In genomic region chr7:151057737-151057988, GRCh38 we compare ENCODE assay signal across 8 cellular contexts. TPM values are rescaled to one million over a fixed set of nuclear protein-coding genes. Genes with fewer than 3 reads are reported as not detected.
A peak's percentile ranks its signal among the peaks of the same experiment; 100 is the strongest.
DNase-seq lines count a peak whose midpoint lies in the region; ATAC-seq lines count a peak whose summit lies in the region.

CDK5 (minus strand) TSS chr7:151057897; CDS start chr7:151057848, 49 bp downstream.

- POLR2A ChIA-PET in activated CD4-positive, alpha-beta T cell treated with anti-CD3 and anti-CD28 coated beads, Interleukin-2, amount 10 ng/mL, durations not matched to agents 7 days and 5 days (lab: Charles Lee): no interaction called here

- no peaks in the 10 kb centered on the region for H3K9me3 Mint-ChIP-seq in activated CD4-positive, alpha-beta T cell treated with anti-CD3 and anti-CD28 coated beads, Interleukin-2, amount 10 ng/mL, durations not matched to agents 7 days and 5 days

- H3K27ac ChIP-seq in angular gyrus (ENCODE audit: low read depth, low read length): peak within 1 kb of the TSS; percentile 99
- H3K27ac ChIP-seq in temporal lobe (ENCODE audit: low read depth, low read length): peak within 1 kb of the TSS; percentile 100

- intact Hi-C loops in left colon (cut with DNase I, micrococcal nuclease): no loop called here

- peak within 1 kb of the TSS; percentile 91 for H3K4me3 Mint-ChIP-seq in activated CD4-positive, alpha-beta T cell treated with anti-CD3 and anti-CD28 coated beads, Interleukin-2, amount 10 ng/mL, durations not matched to agents 7 days and 5 days

- CTCF ChIA-PET in activated CD4-positive, alpha-beta T cell treated with anti-CD3 and anti-CD28 coated beads, Interleukin-2, amount 10 ng/mL, durations not matched to agents 7 days and 5 days (lab: Charles Lee): interaction anchor here (1.1 kb wide), 1 partner anchor 29 kb away, joined by 4 read pairs; the partner anchor contains the start of gene ABCB8

- peaks cover 2% of the 10 kb centered on the region for H3K36me3 Mint-ChIP-seq in activated CD4-positive, alpha-beta T cell treated with anti-CD3 and anti-CD28 coated beads, Interleukin-2, amount 10 ng/mL, durations not matched to agents 7 days and 5 days (ENCODE audit: low read depth)

- H3K27ac Mint-ChIP-seq in activated CD4-positive, alpha-beta T cell treated with anti-CD3 and anti-CD28 coated beads, Interleukin-2, amount 10 ng/mL, durations not matched to agents 7 days and 5 days: peak within 1 kb of the TSS; percentile 95

- H3K27me3 Mint-ChIP-seq in activated CD4-positive, alpha-beta T cell treated with anti-CD3 and anti-CD28 coated beads, Interleukin-2, amount 10 ng/mL, durations not matched to agents 7 days and 5 days: no peaks in the 10 kb centered on the region

- ATAC-seq in left colon: no peak
- ATAC-seq in GM18867 (IDR thresholded peaks at IDR 0.05; ENCODE audit: unreplicated experiment): no peak

- no peak for DNase-seq in activated CD4-positive, alpha-beta T cell treated with anti-CD3 and anti-CD28 coated beads, Interleukin-2, amount 10 ng/mL, durations not matched to agents 7 days and 5 days
- DNase-seq in activated CD4-positive, alpha-beta T cell treated with anti-CD3 and anti-CD28 coated beads, Interleukin-2, amount 50 U/mL, for 4 hours: no peak
- no peak for DNase-seq in left colon
- no peak for DNase-seq in CD1c-positive myeloid dendritic cell (ENCODE audit: extremely low spot score)
- DNase-seq in NCI-H2227 (lab: John Stamatoyannopoulos, UW; ENCODE audit: unreplicated experiment): no peak

- H3K4me1 Mint-ChIP-seq in activated CD4-positive, alpha-beta T cell treated with anti-CD3 and anti-CD28 coated beads, Interleukin-2, amount 10 ng/mL, durations not matched to agents 7 days and 5 days: peaks cover 52% of the 10 kb centered on the region

RNA-seq across cellular contexts. Expression of gene CDK5, which starts in this region (rescaled TPM):
- 10 to 100 TPM; 26.0 to 26.9 TPM for total RNA-seq in activated CD4-positive, alpha-beta T cell treated with anti-CD3 and anti-CD28 coated beads, Interleukin-2, amount 10 ng/mL, durations not matched to agents 7 days and 5 days
- total RNA-seq in left colon (10 to 100 TPM; 12.8 to 15.1 TPM), temporal lobe (30.0 TPM)
